1 cellular context compared by ENCODE assay signal in genomic region chr14:29734732-29735131, GRCh38.
TF ChIP-seq lines count a peak whose summit lies in the region.

No MANE protein-coding gene starts in this region.

TF ChIP-seq in GM23338, 12 proteins besides CTCF, POLR2A, EP300 and RAD21 (continued from another document):
- TF ChIP-seq ZNF462 (CRISPR knock-in tag; IDR thresholded peaks at IDR 0.05) (no peak), POLR2AphosphoS5 (IDR thresholded peaks at IDR 0.05; ENCODE audit: low read depth) (no peak), ZNF114 (CRISPR knock-in tag; IDR thresholded peaks at IDR 0.05) (no peak), JUNB (IDR thresholded peaks at IDR 0.05; ENCODE audit: unreplicated experiment) (no peak), EZH2 (IDR thresholded peaks at IDR 0.05; ENCODE audit: low read depth, unreplicated experiment) (no peak), EZH2phosphoT487 (IDR thresholded peaks at IDR 0.05; ENCODE audit: unreplicated experiment) (no peak)
